Comparison of ENCODE assay signal across 15 cellular contexts in genomic region chr12:128425883-128426282, GRCh38.
DNase-seq lines count a peak whose midpoint lies in the region; ATAC-seq and TF ChIP-seq lines count a peak whose summit lies in the region.
"Had no signal": no experiment of that assay in that cellular context is flagged by ENCODE, and none has a peak within 500 bp of the region (broad histone marks: within the 10 kb centered on the region; RNA-seq: fewer than 3 reads in every experiment).

No MANE protein-coding gene starts in this region.

- in situ Hi-C loops in G401 (cut with HindIII; ENCODE audit: low sequenced_read_pairs), result no loop called here

- DNase-seq in G401 (ENCODE audit: low spot score) (peak; percentile 5), hepatocyte (ENCODE audit: low spot score) (no peak), putamen (ENCODE audit: low spot score) (peak; percentile 37), H9 (no peak), posterior vena cava (ENCODE audit: low spot score) (no peak)
- DNase-seq in stimulated activated effector memory CD8-positive, alpha-beta T cell treated with anti-CD3 and anti-CD28 coated beads, Interleukin-12 subunit alpha, Interleukin-12 subunit beta, amount 100 ng/mL, for 72 hours (ENCODE audit: low spot score in 2 of 2), result no peak
- DNase-seq: 8988T; CD8-positive, alpha-beta memory T cell; COR-L47; GDM1; H7 had no signal

- H3K27ac Mint-ChIP-seq in H9, result no peak overlapping the region
- no peak overlapping the region for H3K27ac Mint-ChIP-seq in stimulated activated effector memory CD8-positive, alpha-beta T cell treated with anti-CD3 and anti-CD28 coated beads, Interleukin-12 subunit alpha, Interleukin-12 subunit beta, amount 100 ng/mL, for 72 hours
- H3K27ac Mint-ChIP-seq: B cell; CD8-positive, alpha-beta memory T cell; GM23338 had no signal

- no peak overlapping the region for H3K23ac ChIP-seq in H9 (ENCODE audit: insufficient read length, low read depth, low read length)

- no peak overlapping the region for H3K4me3 Mint-ChIP-seq in H9
- no peak overlapping the region for H3K4me3 Mint-ChIP-seq in stimulated activated effector memory CD8-positive, alpha-beta T cell treated with anti-CD3 and anti-CD28 coated beads, Interleukin-12 subunit alpha, Interleukin-12 subunit beta, amount 100 ng/mL, for 72 hours
- H3K4me3 Mint-ChIP-seq: B cell; CD8-positive, alpha-beta memory T cell; GM23338 had no signal

- TF ChIP-seq CTCF in hepatocyte (IDR thresholded peaks at IDR 0.05; ENCODE audit: poor library complexity), result no peak
- no peak for TF ChIP-seq CTCF in H9 (conservative IDR thresholded peaks at IDR 0.05)

- H3K9me3 ChIP-seq in hepatocyte (ENCODE audit: low read depth) (no peaks in the 10 kb centered on the region), H9 (ENCODE audit: control insufficient read depth, low read depth, low read length) (no peaks in the 10 kb centered on the region)
- H3K9me3 ChIP-seq: BLaER1 treated with 17β-estradiol and CSF1 and Interleukin-3, amounts not matched to agents 10 nM and 100 nM had no signal

- no peak overlapping the region for H2BK15ac ChIP-seq in H9 (ENCODE audit: low read depth, low read length)

- H3K4me1 ChIP-seq in hepatocyte (ENCODE audit: insufficient read depth) (no peaks in the 10 kb centered on the region), H9 (ENCODE audit: insufficient read depth, low read length) (no peaks in the 10 kb centered on the region)
- H3K4me1 ChIP-seq: BLaER1 treated with 17β-estradiol and CSF1 and Interleukin-3, amounts not matched to agents 10 nM and 100 nM had no signal

- H3K79me2 ChIP-seq in hepatocyte, result no peaks in the 10 kb centered on the region
- H3K79me2 ChIP-seq in H9 (ENCODE audit: insufficient read depth, low read length), result no peaks in the 10 kb centered on the region

- H3K23me2 ChIP-seq in H9 (ENCODE audit: insufficient read length, low read depth, low read length, poor library complexity, severe bottlenecking), result no peaks in the 10 kb centered on the region

- no peak overlapping the region for H2BK12ac ChIP-seq in H9 (ENCODE audit: insufficient read length, low read depth, low read length)

- WGBS in hepatocyte (ENCODE audit: low lambda C conversion rate, missing lambda C conversion rate), result 81% methylated on average over 12 of the region's 12 CpGs
- WGBS in H9 (ENCODE audit: extremely low coverage, insufficient read length, low lambda C conversion rate), result no CpG with 5 or more reads among the region's 12 CpGs

- H4K91ac ChIP-seq in H9 (ENCODE audit: insufficient read length, low read depth, low read length), result no peak overlapping the region

- H3K79me1 ChIP-seq in H9 (ENCODE audit: insufficient read depth, low read depth, low read length, poor library complexity, severe bottlenecking), result no peaks in the 10 kb centered on the region

- peaks cover 30% of the 10 kb centered on the region for H3K27me3 Mint-ChIP-seq in H9 (ENCODE audit: low read depth)
- H3K27me3 Mint-ChIP-seq: B cell had no signal

- no peaks in the 10 kb centered on the region for H3K27me3 ChIP-seq in hepatocyte
- H3K27me3 ChIP-seq in H9 (ENCODE audit: insufficient read depth, low read length), result no peaks in the 10 kb centered on the region
- H3K27me3 ChIP-seq: BLaER1 treated with 17β-estradiol and CSF1 and Interleukin-3, amounts not matched to agents 10 nM and 100 nM had no signal

- ATAC-seq in HG03565 (IDR thresholded peaks at IDR 0.05; ENCODE audit: unreplicated experiment), result no peak
- ATAC-seq in stimulated activated effector memory CD8-positive, alpha-beta T cell treated with anti-CD3 and anti-CD28 coated beads, Interleukin-12 subunit alpha, Interleukin-12 subunit beta, amount 100 ng/mL, for 72 hours, result no peak
- ATAC-seq: GM23338 had no signal

- peak overlapping the region; percentile 62 for H3K27ac ChIP-seq in hepatocyte
- H3K27ac ChIP-seq in H9 (ENCODE audit: insufficient read length, low read depth, low read length), result no peak overlapping the region
- H3K27ac ChIP-seq: BLaER1 treated with 17β-estradiol and CSF1 and Interleukin-3, amounts not matched to agents 10 nM and 100 nM had no signal

- H2BK120ac ChIP-seq in H9 (ENCODE audit: low read depth, low read length, poor library complexity, severe bottlenecking), result no peak overlapping the region

- intact Hi-C loops in posterior vena cava (cut with DNase I), result no loop called here

- no peaks in the 10 kb centered on the region for H3K4me1 Mint-ChIP-seq in H9
- H3K4me1 Mint-ChIP-seq in stimulated activated effector memory CD8-positive, alpha-beta T cell treated with anti-CD3 and anti-CD28 coated beads, Interleukin-12 subunit alpha, Interleukin-12 subunit beta, amount 100 ng/mL, for 72 hours, result no peaks in the 10 kb centered on the region
- H3K4me1 Mint-ChIP-seq: B cell; CD8-positive, alpha-beta memory T cell; GM23338 had no signal

- H3K4me3 ChIP-seq in hepatocyte, result no peak overlapping the region
- H3K4me3 ChIP-seq: BLaER1 treated with 17β-estradiol and CSF1 and Interleukin-3, amounts not matched to agents 10 nM and 100 nM; GM23338 had no signal

- no peak overlapping the region for H3T11ph ChIP-seq in H9 (ENCODE audit: low read length)

- no peak overlapping the region for H2BK20ac ChIP-seq in H9 (ENCODE audit: low read depth, low read length, poor library complexity, severe bottlenecking)

- H3K14ac ChIP-seq in H9 (ENCODE audit: insufficient read depth, low read length), result no peak overlapping the region

- H3K9ac ChIP-seq in H9 (ENCODE audit: extremely low read depth, insufficient read length, low read length), result no peak overlapping the region
- H3K9ac ChIP-seq: BLaER1 treated with 17β-estradiol and CSF1 and Interleukin-3, amounts not matched to agents 10 nM and 100 nM had no signal

- H3K56ac ChIP-seq in H9 (ENCODE audit: insufficient read length, low read depth, low read length), result no peak overlapping the region

- H2BK5ac ChIP-seq in H9 (ENCODE audit: insufficient read length, low read length), result no peak overlapping the region

- H3K4ac ChIP-seq in H9 (ENCODE audit: low read depth, low read length), result no peak overlapping the region

- H2AFZ ChIP-seq in hepatocyte, result no peak overlapping the region
- H2AFZ ChIP-seq in H9 (ENCODE audit: low read length), result no peak overlapping the region
- H2AFZ ChIP-seq: GM23338 had no signal

- no peaks in the 10 kb centered on the region for H4K20me1 ChIP-seq in hepatocyte (ENCODE audit: insufficient read depth, poor library complexity, severe bottlenecking)
- H4K20me1 ChIP-seq in H9 (ENCODE audit: control insufficient read depth, insufficient read depth, insufficient read length), result no peaks in the 10 kb centered on the region
- H4K20me1 ChIP-seq: BLaER1 treated with 17β-estradiol and CSF1 and Interleukin-3, amounts not matched to agents 10 nM and 100 nM had no signal

- no peak overlapping the region for H4K5ac ChIP-seq in H9 (ENCODE audit: insufficient read length, low read depth, low read length)

- no peak overlapping the region for H4K8ac ChIP-seq in H9 (replicated peaks; ENCODE audit: insufficient read length, low read depth, low read length)

- no peak overlapping the region for H2AK5ac ChIP-seq in H9 (ENCODE audit: insufficient read length, low read length)

- no peaks in the 10 kb centered on the region for H3K9me2 ChIP-seq in hepatocyte (replicated peaks; ENCODE audit: insufficient read depth)

- no peaks in the 10 kb centered on the region for H3K9me3 Mint-ChIP-seq in H9
- H3K9me3 Mint-ChIP-seq in stimulated activated effector memory CD8-positive, alpha-beta T cell treated with anti-CD3 and anti-CD28 coated beads, Interleukin-12 subunit alpha, Interleukin-12 subunit beta, amount 100 ng/mL, for 72 hours, result no peaks in the 10 kb centered on the region

- H3K4me2 ChIP-seq in hepatocyte, result peak overlapping the region; percentile 44
- H3K4me2 ChIP-seq in H9 (ENCODE audit: insufficient read depth, insufficient read length, low read length), result no peak overlapping the region
- H3K4me2 ChIP-seq: BLaER1 treated with 17β-estradiol and CSF1 and Interleukin-3, amounts not matched to agents 10 nM and 100 nM; GM23338 had no signal

- H3K18ac ChIP-seq in H9 (ENCODE audit: insufficient read length, low read depth, low read length), result no peak overlapping the region

- H3K36me3 ChIP-seq in hepatocyte (replicated peaks; ENCODE audit: insufficient read depth, low read depth), result no peaks in the 10 kb centered on the region
- H3K36me3 ChIP-seq: BLaER1 treated with 17β-estradiol and CSF1 and Interleukin-3, amounts not matched to agents 10 nM and 100 nM had no signal

- H3K36me3 Mint-ChIP-seq in H9 (ENCODE audit: insufficient read depth in 1 of 3, low read depth in 3 of 3), result no peaks in the 10 kb centered on the region
- no peaks in the 10 kb centered on the region for H3K36me3 Mint-ChIP-seq in stimulated activated effector memory CD8-positive, alpha-beta T cell treated with anti-CD3 and anti-CD28 coated beads, Interleukin-12 subunit alpha, Interleukin-12 subunit beta, amount 100 ng/mL, for 72 hours
- H3K36me3 Mint-ChIP-seq: CD8-positive, alpha-beta memory T cell had no signal

Comparison
In these comparisons a context has a peak if more than half of its experiments do, and no peak if none do; other contexts are left out.
1. DNase-seq: peak in G401 (single experiment) and putamen (single experiment); none in hepatocyte (single experiment), H9 (single experiment), stimulated activated effector memory CD8-positive, alpha-beta T cell treated with anti-CD3 and anti-CD28 coated beads, Interleukin-12 subunit alpha, Interleukin-12 subunit beta, amount 100 ng/mL, for 72 hours (0 of 2) and posterior vena cava (single experiment).